ENCODE assay signal across 8 cellular contexts in the genomic region with DNA sequence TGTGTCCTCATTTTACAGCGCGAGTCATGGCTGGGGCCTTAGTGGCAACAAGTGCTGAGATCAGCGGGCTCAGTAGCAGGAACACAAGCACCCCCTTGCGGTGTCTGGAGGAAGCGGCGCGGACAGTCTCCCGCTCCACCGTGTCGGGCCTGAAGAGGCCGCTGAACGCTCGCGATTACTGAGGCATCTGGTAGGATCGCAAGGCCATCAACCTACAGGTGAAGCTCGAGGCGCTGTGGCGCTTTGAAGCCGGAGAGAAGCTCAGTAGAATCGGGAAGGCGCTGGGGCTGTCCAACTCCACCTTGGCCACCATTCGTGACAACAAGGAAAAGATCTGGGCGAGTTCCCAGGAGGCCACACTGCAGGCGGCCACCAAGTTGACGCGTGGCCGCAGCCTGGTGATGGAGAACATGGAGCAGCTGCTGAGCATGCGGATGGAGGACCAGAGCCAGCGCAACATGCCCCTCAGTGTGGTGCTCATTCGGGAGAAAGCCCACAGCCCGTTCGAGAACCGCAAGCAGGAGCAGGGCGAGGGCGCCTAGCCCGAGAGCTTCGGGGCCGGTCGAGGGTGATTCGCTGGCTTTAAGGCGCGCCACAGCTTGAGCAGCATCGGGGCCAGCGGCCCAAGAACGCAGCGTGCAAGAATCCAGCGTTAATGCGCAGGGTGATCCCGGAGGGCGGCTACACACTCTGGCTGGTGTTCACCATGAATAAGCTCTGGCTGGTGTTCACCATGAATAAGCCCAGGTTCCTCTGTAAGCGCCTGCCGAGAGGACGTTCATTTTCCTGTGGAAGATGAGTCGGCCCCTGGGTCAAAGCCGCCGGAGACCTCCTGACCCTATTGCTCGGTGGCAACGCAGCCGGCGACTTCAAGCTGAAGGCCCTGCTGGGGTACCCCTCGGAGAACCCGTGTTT. TPM values are rescaled to one million over a fixed set of nuclear protein-coding genes. Genes with fewer than 3 reads are reported as not detected.
DNase-seq lines count a peak whose midpoint lies in the region; ATAC-seq, FAIRE-seq and TF ChIP-seq lines count a peak whose summit lies in the region.

No MANE protein-coding gene starts in this region.

- H3K36me3 ChIP-seq in GM12878 (ENCODE audit: control insufficient read depth in 2 of 2, insufficient read depth in 2 of 2, low read length in 1 of 2): peaks cover 0 to 4% of the 10 kb centered on the region in 2 experiments; a peak in 3 of 4 replicates

- no peaks in the 10 kb centered on the region; the same call in 1 of the 2 replicates for H3K9me3 ChIP-seq in AG04450 (ENCODE audit: control insufficient read depth, insufficient read depth, low read length)
- no peaks in the 10 kb centered on the region for H3K9me3 ChIP-seq in GM12878 (replicated peaks; ENCODE audit: control insufficient read depth, insufficient read depth, low read length)

- no peak for TF ChIP-seq RAD21 in GM12878 (IDR thresholded peaks at IDR 0.05; ENCODE audit: insufficient read depth, low read depth, low read length)

- TF ChIP-seq CTCF in AG04450 (IDR thresholded peaks at IDR 0.05; ENCODE audit: low read depth, low read length): peak; percentile 98
- peak; percentile 68 for TF ChIP-seq CTCF in RWPE1 (conservative IDR thresholded peaks at IDR 0.05; ENCODE audit: low read depth)
- peak; percentile 70 to 99 (median 87) for TF ChIP-seq CTCF in GM12878 (IDR thresholded peaks at IDR 0.05 in 2 of 3, conservative IDR thresholded peaks at IDR 0.05 in 1 of 3; ENCODE audit: control insufficient read depth in 2 of 3, extremely low read depth in 1 of 3, insufficient read depth in 1 of 3, low read depth in 3 of 3, low read length in 3 of 3)

- no peak for TF ChIP-seq EP300 in GM12878 (IDR thresholded peaks at IDR 0.05; ENCODE audit: borderline replicate concordance in 1 of 2, control insufficient read depth in 1 of 2, low read depth in 2 of 2, low read length in 2 of 2)

- DNase-seq in AG04450 (ENCODE audit: low read depth, low spot score) (peak; percentile 74), RWPE1 (ENCODE audit: low spot score) (no peak), GM12878 (ENCODE audit: low read depth, low spot score) (no peak), immature natural killer cell (peak; percentile 80 to 86 (median 84)), Kasumi-1 (lab: John Stamatoyannopoulos, UW) (no peak)
- DNase-seq in stimulated activated CD4-positive, alpha-beta T cell treated with anti-CD3 and anti-CD28 coated beads, Interleukin-12 subunit alpha, Interleukin-12 subunit beta, amount 100 ng/mL, for 48 hours (ENCODE audit: low read depth in 2 of 3, low spot score in 1 of 3): peak; percentile 85 to 96 (median 88)

- H3K27ac ChIP-seq in AG04450 (ENCODE audit: low read depth, low read length) (peak overlapping the region; percentile 59), RWPE1 (peak overlapping the region; percentile 31), GM12878 (ENCODE audit: control insufficient read depth, insufficient read depth) (no peak overlapping the region)

- no peak for TF ChIP-seq POLR2A in GM12878 (IDR thresholded peaks at IDR 0.05; ENCODE audit: low read depth, low read length)

- intact Hi-C loops in GM12878 (cut with micrococcal nuclease; ENCODE audit: unreplicated experiment): no loop called here

- no peak overlapping the region for H3K4me3 ChIP-seq in AG04450 (ENCODE audit: low read depth, low read length)
- H3K4me3 ChIP-seq in GM12878: no peak overlapping the region

- 72% methylated on average over 60 of the region's 62 CpGs for WGBS in GM12878 (ENCODE audit: insufficient coverage, insufficient replicate concordance, low lambda C conversion rate, missing lambda C conversion rate)

- POLR2A ChIA-PET in AG04450 (lab: Yijun Ruan, JAX): interaction anchor here (0.8 kb wide), 1 partner anchor 28 kb away, joined by 3 read pairs; no protein-coding TSS in a partner anchor
- POLR2A ChIA-PET in RWPE1 (lab: Yijun Ruan, JAX; ENCODE audit: low non-redundant PET): no interaction called here
- POLR2A ChIA-PET in GM12878 (lab: Charles Lee): interaction anchor here (0.9 to 4.0 kb wide), 3 partner anchors 61 to 68 kb away, joined by 3 to 24 read pairs (median 4); partner anchors contain the start of gene ZBTB45

- ATAC-seq in GM21423 (IDR thresholded peaks at IDR 0.05; ENCODE audit: unreplicated experiment) (peak; percentile 65), GM12878 (peak; percentile 91), GM18873 (IDR thresholded peaks at IDR 0.05; ENCODE audit: low FRiP score, unreplicated experiment) (no peak)

- in situ Hi-C loops in GM12878 (cut with MboI): no loop called here

- H3K9ac ChIP-seq in GM12878 (ENCODE audit: control insufficient read depth, insufficient read depth, low read length): no peak overlapping the region

- FAIRE-seq in GM12878 (lab: Jason Lieb, UNC): no peak

- H3K4me1 Mint-ChIP-seq in immature natural killer cell: peaks cover 9 to 13% of the 10 kb centered on the region in 2 donors

- CTCF ChIA-PET in AG04450 (lab: Charles Lee) (interaction anchor here (0.5 to 2.5 kb wide), 8 partner anchors 22 to 1156 kb away, joined by 3 to 22 read pairs (median 4); partner anchors contain the start of genes CHMP2A, TRIM28 and ZBTB45), RWPE1 (lab: Yijun Ruan, JAX) (no interaction called here), GM12878 (lab: Yijun Ruan, JAX) (interaction anchor here (0.5 to 4.7 kb wide), 6 partner anchors 20 to 164 kb away, joined by 3 to 67 read pairs (median 4); partner anchors contain the start of gene ZBTB45)

- H3K79me2 ChIP-seq in GM12878 (ENCODE audit: control insufficient read depth, insufficient read depth, low read length): peaks cover 4% of the 10 kb centered on the region

- H3K9me3 Mint-ChIP-seq in immature natural killer cell: no peaks in the 10 kb centered on the region

- no peak overlapping the region for H2AFZ ChIP-seq in GM12878 (ENCODE audit: control insufficient read depth, low read depth, low read length)

- SMC1A ChIA-PET in GM12878 (lab: Charles Lee; ENCODE audit: uncharacterized antibody, unreplicated experiment): interaction anchor here (1.2 to 4.5 kb wide), 3 partner anchors 23 to 61 kb away, joined by 4 to 43 read pairs (median 4); partner anchors contain the start of genes UBE2M and ZBTB45

- RAD21 ChIA-PET in GM12878 (lab: Charles Lee; ENCODE audit: unreplicated experiment): interaction anchor here (1.3 to 3.9 kb wide), 4 partner anchors 22 to 68 kb away, joined by 3 to 50 read pairs (median 10); partner anchors contain the start of genes CHMP2A and ZBTB45

- H3K4me3 Mint-ChIP-seq in immature natural killer cell: no peak overlapping the region

- no peak overlapping the region for H3K4me2 ChIP-seq in GM12878 (ENCODE audit: control insufficient read depth, insufficient read depth)

- H3K27me3 Mint-ChIP-seq in immature natural killer cell (ENCODE audit: low read depth in 3 of 3): no peaks in the 10 kb centered on the region

- H3K4me1 ChIP-seq in GM12878 (ENCODE audit: control insufficient read depth, insufficient read depth, low read length): peaks cover 20% of the 10 kb centered on the region

- H4K20me1 ChIP-seq in GM12878 (ENCODE audit: control insufficient read depth, insufficient read depth): no peaks in the 10 kb centered on the region

- H3K27me3 ChIP-seq in AG04450 (ENCODE audit: control insufficient read depth, insufficient read depth, low read length) (no peaks in the 10 kb centered on the region), GM12878 (replicated peaks in 1 of 2; ENCODE audit: control insufficient read depth in 2 of 2, insufficient read depth in 2 of 2, low read length in 1 of 2) (no peaks in the 10 kb centered on the region)

- peak overlapping the region; percentile 51 to 93 (median 76) for H3K27ac Mint-ChIP-seq in immature natural killer cell

- BruUV-seq in GM12878 (replicated peaks; lab: Mats Ljungman, UMichigan): TSS peak; percentile 33

- H3K36me3 Mint-ChIP-seq in immature natural killer cell: peaks cover 4 to 13% (median 4%) of the 10 kb centered on the region in 3 donors

RNA-seq across cellular contexts. Expression of gene MZF1, which starts 8.3 kb away (rescaled TPM):
- 5.5 and 6.2 TPM in 2 replicates for polyA plus RNA-seq in AG04450 (2011; rRNA removed)
- 6.3 and 6.7 TPM in 2 replicates for polyA minus RNA-seq in AG04450 (2011; rRNA and poly(A)+ RNA removed)
- total RNA-seq in GM12878 (2013; cell fraction: nucleolus; rRNA removed): 64.7 and 67.2 TPM in 2 replicates
- total RNA-seq in GM12878 (2014; rRNA removed): 6.9 and 7.7 TPM in 2 replicates
- total RNA-seq in GM12878 (2014; rRNA removed; fragmentation: Illumina TruSeq; extraction: Trizol): 3.3 and 3.6 TPM in 2 replicates
- 9.1 and 12.4 TPM in 2 replicates for total RNA-seq in GM12878 (2021)
- polyA plus RNA-seq in GM12878 (2011; ENCODE audit: low read depth): 5.9 TPM
- polyA plus RNA-seq in GM12878 (2011; rRNA removed): 7.4 and 9.3 TPM in 2 replicates
- polyA plus RNA-seq in GM12878 (2011; cell fraction: cytosol; rRNA removed): 8.4 and 16.1 TPM in 2 replicates
- polyA plus RNA-seq in GM12878 (2011; cell fraction: nucleus; rRNA removed): 104 and 129 TPM in 2 replicates
- polyA plus RNA-seq in GM12878 (2012): 12.4 and 12.7 TPM in 2 replicates
- 6.0 and 6.8 TPM in 2 replicates for polyA plus RNA-seq in GM12878 (2014; fragmentation: Illumina TruSeq; extraction: Trizol)
- polyA plus RNA-seq in GM12878 (2014; fragmentation: Nextera tagmentation; extraction: Ambion mirVana): under 1 TPM; 0.38 to 0.64 TPM
- polyA plus RNA-seq in GM12878 (2014; rRNA removed): 14.7 and 16.6 TPM in 2 replicates
- polyA plus RNA-seq in GM12878 (2016; fragmentation: Nextera tagmentation; extraction: Ambion mirVana): 1 to 10 TPM; 6.8 to 7.6 TPM
- 7.3 and 13.7 TPM in 2 replicates for polyA minus RNA-seq in GM12878 (2011; rRNA and poly(A)+ RNA removed)
- polyA minus RNA-seq in GM12878 (2011; cell fraction: cytosol; rRNA and poly(A)+ RNA removed): 4.4 and 5.0 TPM in 2 replicates
- 13.8 and 25.1 TPM in 2 replicates for polyA minus RNA-seq in GM12878 (2011; cell fraction: nucleus; rRNA and poly(A)+ RNA removed)
- polyA plus RNA-seq in immature natural killer cell: 10 to 100 TPM in 1 of 3 donors, 1 to 10 TPM in 2; 3.2 to 10.4 (median 7.1) TPM

RNA-seq across cellular contexts. Expression of gene UBE2M, which starts 23.1 kb away (rescaled TPM):
- polyA plus RNA-seq in AG04450 (2011; rRNA removed) (82.5 and 85.1 TPM in 2 replicates), GM12878 (2011; rRNA removed) (55.6 and 92.7 TPM in 2 replicates), GM12878 (2014; fragmentation: Illumina TruSeq; extraction: Trizol) (105 and 127 TPM in 2 replicates), GM12878 (2014; fragmentation: Nextera tagmentation; extraction: Ambion mirVana) (1 to 10 TPM; 1.4 to 1.7 TPM), GM12878 (2014; rRNA removed) (81.0 and 87.0 TPM in 2 replicates), GM12878 (2016; fragmentation: Nextera tagmentation; extraction: Ambion mirVana) (10 to 100 TPM in 1 of 2 experiments, 1 to 10 TPM in 1; 9.6 to 11.3 TPM), immature natural killer cell (10 to 100 TPM; 10.8 to 18.5 (median 15.5) TPM)
- polyA minus RNA-seq in AG04450 (2011; rRNA and poly(A)+ RNA removed): 95.3 and 100 TPM in 2 replicates
- total RNA-seq in GM12878 (2013; cell fraction: nucleolus; rRNA removed): 10.2 and 13.8 TPM in 2 replicates
- total RNA-seq in GM12878 (2014; rRNA removed) (68.6 and 95.2 TPM in 2 replicates), GM12878 (2014; rRNA removed; fragmentation: Illumina TruSeq; extraction: Trizol) (61.7 and 66.8 TPM in 2 replicates), GM12878 (2021) (100 and 105 TPM in 2 replicates)
- polyA plus RNA-seq in GM12878 (2011; ENCODE audit: low read depth): 73.3 TPM
- polyA plus RNA-seq in GM12878 (2011; cell fraction: cytosol; rRNA removed): 70.2 and 75.4 TPM in 2 replicates
- 82.4 and 83.2 TPM in 2 replicates for polyA plus RNA-seq in GM12878 (2011; cell fraction: nucleus; rRNA removed)
- polyA plus RNA-seq in GM12878 (2012): 67.6 and 88.6 TPM in 2 replicates
- 66.9 and 72.9 TPM in 2 replicates for polyA minus RNA-seq in GM12878 (2011; rRNA and poly(A)+ RNA removed)
- 25.3 and 33.7 TPM in 2 replicates for polyA minus RNA-seq in GM12878 (2011; cell fraction: cytosol; rRNA and poly(A)+ RNA removed)
- 17.0 and 18.6 TPM in 2 replicates for polyA minus RNA-seq in GM12878 (2011; cell fraction: nucleus; rRNA and poly(A)+ RNA removed)

RNA-seq across cellular contexts. Expression of gene CHMP2A, which starts 26.6 kb away (rescaled TPM):
- 173 and 181 TPM in 2 replicates for polyA plus RNA-seq in AG04450 (2011; rRNA removed)
- polyA minus RNA-seq in AG04450 (2011; rRNA and poly(A)+ RNA removed): 153 and 170 TPM in 2 replicates
- total RNA-seq in GM12878 (2013; cell fraction: nucleolus; rRNA removed): 14.9 and 17.2 TPM in 2 replicates
- 89.3 and 92.8 TPM in 2 replicates for total RNA-seq in GM12878 (2014; rRNA removed)
- total RNA-seq in GM12878 (2014; rRNA removed; fragmentation: Illumina TruSeq; extraction: Trizol): 89.3 and 95.0 TPM in 2 replicates
- 98.5 and 105 TPM in 2 replicates for total RNA-seq in GM12878 (2021)
- 83.1 TPM for polyA plus RNA-seq in GM12878 (2011; ENCODE audit: low read depth)
- 92.3 and 102 TPM in 2 replicates for polyA plus RNA-seq in GM12878 (2011; rRNA removed)
- 130 and 146 TPM in 2 replicates for polyA plus RNA-seq in GM12878 (2011; cell fraction: cytosol; rRNA removed)
- 107 and 114 TPM in 2 replicates for polyA plus RNA-seq in GM12878 (2011; cell fraction: nucleus; rRNA removed)
- polyA plus RNA-seq in GM12878 (2012): 117 and 138 TPM in 2 replicates
- polyA plus RNA-seq in GM12878 (2014; fragmentation: Illumina TruSeq; extraction: Trizol): 85.9 and 117 TPM in 2 replicates
- 100 to 1,000 TPM in 1 of 2 experiments, 10 to 100 TPM in 1; 69.5 to 117 TPM for polyA plus RNA-seq in GM12878 (2014; fragmentation: Nextera tagmentation; extraction: Ambion mirVana)
- polyA plus RNA-seq in GM12878 (2014; rRNA removed): 168 and 172 TPM in 2 replicates
- 100 to 1,000 TPM; 136 to 147 TPM for polyA plus RNA-seq in GM12878 (2016; fragmentation: Nextera tagmentation; extraction: Ambion mirVana)
- polyA minus RNA-seq in GM12878 (2011; rRNA and poly(A)+ RNA removed): 101 and 130 TPM in 2 replicates
- polyA minus RNA-seq in GM12878 (2011; cell fraction: cytosol; rRNA and poly(A)+ RNA removed): 36.1 and 36.4 TPM in 2 replicates
- polyA minus RNA-seq in GM12878 (2011; cell fraction: nucleus; rRNA and poly(A)+ RNA removed): 20.6 and 31.1 TPM in 2 replicates
- 100 to 1,000 TPM; 210 to 265 (median 231) TPM for polyA plus RNA-seq in immature natural killer cell

RNA-seq across cellular contexts. Expression of gene TRIM28, which starts 37.6 kb away (rescaled TPM):
- polyA plus RNA-seq in AG04450 (2011; rRNA removed): 313 and 413 TPM in 2 replicates
- polyA minus RNA-seq in AG04450 (2011; rRNA and poly(A)+ RNA removed): 910 and 1,220 TPM in 2 replicates
- 166 and 167 TPM in 2 replicates for total RNA-seq in GM12878 (2013; cell fraction: nucleolus; rRNA removed)
- total RNA-seq in GM12878 (2014; rRNA removed): 569 and 650 TPM in 2 replicates
- 256 and 311 TPM in 2 replicates for total RNA-seq in GM12878 (2014; rRNA removed; fragmentation: Illumina TruSeq; extraction: Trizol)
- total RNA-seq in GM12878 (2021): 492 and 503 TPM in 2 replicates
- 313 TPM for polyA plus RNA-seq in GM12878 (2011; ENCODE audit: low read depth)
- polyA plus RNA-seq in GM12878 (2011; rRNA removed): 167 and 420 TPM in 2 replicates
- 459 and 854 TPM in 2 replicates for polyA plus RNA-seq in GM12878 (2011; cell fraction: cytosol; rRNA removed)
- polyA plus RNA-seq in GM12878 (2011; cell fraction: nucleus; rRNA removed): 1,223 and 1,590 TPM in 2 replicates
- 410 and 474 TPM in 2 replicates for polyA plus RNA-seq in GM12878 (2012)
- polyA plus RNA-seq in GM12878 (2014; fragmentation: Illumina TruSeq; extraction: Trizol): 147 and 280 TPM in 2 replicates
- polyA plus RNA-seq in GM12878 (2014; fragmentation: Nextera tagmentation; extraction: Ambion mirVana): 10 to 100 TPM in 1 of 2 experiments, 1 to 10 TPM in 1; 5.0 to 32.5 TPM
- 363 and 502 TPM in 2 replicates for polyA plus RNA-seq in GM12878 (2014; rRNA removed)
- 10 to 100 TPM; 82.9 to 91.1 TPM for polyA plus RNA-seq in GM12878 (2016; fragmentation: Nextera tagmentation; extraction: Ambion mirVana)
- 1,048 and 1,483 TPM in 2 replicates for polyA minus RNA-seq in GM12878 (2011; rRNA and poly(A)+ RNA removed)
- 474 and 545 TPM in 2 replicates for polyA minus RNA-seq in GM12878 (2011; cell fraction: cytosol; rRNA and poly(A)+ RNA removed)
- polyA minus RNA-seq in GM12878 (2011; cell fraction: nucleus; rRNA and poly(A)+ RNA removed): 282 and 438 TPM in 2 replicates
- polyA plus RNA-seq in immature natural killer cell: 10 to 100 TPM; 34.3 to 36.3 (median 35.7) TPM

Comparison
In these comparisons a context has a peak if more than half of its experiments do, and no peak if none do; other contexts are left out.
1. DNase-seq: peak in AG04450 (single experiment), immature natural killer cell (3 of 3) and stimulated activated CD4-positive, alpha-beta T cell treated with anti-CD3 and anti-CD28 coated beads, Interleukin-12 subunit alpha, Interleukin-12 subunit beta, amount 100 ng/mL, for 48 hours (3 of 3); none in RWPE1 (single experiment), GM12878 (single experiment) and Kasumi-1 (0 of 2).
2. Peak in every context shown above with its lines, with median percentiles within 50 percentile points of each other: CTCF ChIP-seq.